ENCODE assay signal across 20 cellular contexts in genomic region chr21:25891596-25891995, GRCh38.
DNase-seq lines count a peak whose midpoint lies in the region; ATAC-seq, FAIRE-seq and TF ChIP-seq lines count a peak whose summit lies in the region.
"Had no signal": no experiment of that assay in that cellular context is flagged by ENCODE, and none has a peak within 500 bp of the region (broad histone marks: within the 10 kb centered on the region; RNA-seq: fewer than 3 reads in every experiment).

No MANE protein-coding gene starts in this region.

- no peak for TF ChIP-seq RAD21 in K562 (CRISPR knock-in tag; conservative IDR thresholded peaks at IDR 0.05 in 1 of 2, IDR thresholded peaks at IDR 0.05 in 1 of 2)

- no peaks in the 10 kb centered on the region for H3K4me1 ChIP-seq in K562 (replicated peaks in 1 of 2; ENCODE audit: control insufficient read depth in 2 of 2, insufficient read depth in 2 of 2, low read length in 2 of 2)

- no peaks in the 10 kb centered on the region for H3K27me3 Mint-ChIP-seq in activated naive CD4-positive, alpha-beta T cell treated with anti-CD3 and anti-CD28 coated beads for 36 hours (ENCODE audit: low read depth)
- H3K27me3 Mint-ChIP-seq: CD4-positive, alpha-beta memory T cell had no signal

- H2AFZ ChIP-seq in K562 (ENCODE audit: low read depth, low read length), result no peak overlapping the region

- H3K4me1 Mint-ChIP-seq in activated naive CD4-positive, alpha-beta T cell treated with anti-CD3 and anti-CD28 coated beads for 36 hours (ENCODE audit: low read depth), result peaks cover 5% of the 10 kb centered on the region

- TF ChIP-seq POLR2A in K562 (conservative IDR thresholded peaks at IDR 0.05), result no peak

- no peaks in the 10 kb centered on the region for H3K79me2 ChIP-seq in K562 (ENCODE audit: control insufficient read depth, insufficient read depth, low read length)

- BruUV-seq in K562 (replicated peaks; lab: Mats Ljungman, UMichigan), result no TSS peak

- peaks cover 19% of the 10 kb centered on the region for H3K36me3 Mint-ChIP-seq in activated naive CD4-positive, alpha-beta T cell treated with anti-CD3 and anti-CD28 coated beads for 36 hours (ENCODE audit: low read depth)

- no peak for TF ChIP-seq EP300 in K562 (IDR thresholded peaks at IDR 0.05; ENCODE audit: low read length)

- no peaks in the 10 kb centered on the region for H3K9me3 Mint-ChIP-seq in activated naive CD4-positive, alpha-beta T cell treated with anti-CD3 and anti-CD28 coated beads for 36 hours
- H3K9me3 Mint-ChIP-seq: CD14-positive monocyte; CD4-positive, alpha-beta memory T cell; HFFc6 had no signal

- no peaks in the 10 kb centered on the region for H3K9me3 ChIP-seq in K562 (replicated peaks; ENCODE audit: control insufficient read depth, insufficient read depth, low read depth, low read length)

- POLR2A ChIA-PET in K562 (lab: Yijun Ruan, JAX), result interaction anchor here (0.7 kb wide), 1 partner anchor 32 kb away, joined by 3 read pairs; no protein-coding TSS in a partner anchor

- H3K36me3 ChIP-seq in K562 (ENCODE audit: control insufficient read depth, insufficient read depth, low read length), result no peaks in the 10 kb centered on the region

- 1% methylated on average over 5 of the region's 5 CpGs for WGBS in K562 (ENCODE audit: insufficient coverage, low coverage, missing lambda C conversion rate)

- H3K4me3 ChIP-seq in K562, result no peak overlapping the region
- H3K4me3 ChIP-seq: BLaER1 had no signal

- no peak overlapping the region for H3K4me3 Mint-ChIP-seq in activated naive CD4-positive, alpha-beta T cell treated with anti-CD3 and anti-CD28 coated beads for 36 hours
- H3K4me3 Mint-ChIP-seq: CD14-positive monocyte; CD4-positive, alpha-beta memory T cell; HFFc6 had no signal

- H3K9ac ChIP-seq in K562 (ENCODE audit: insufficient read depth in 1 of 2, low read depth in 2 of 2, low read length in 2 of 2), result no peak overlapping the region
- H3K9ac ChIP-seq: BLaER1 had no signal

- intact Hi-C loops in activated naive CD4-positive, alpha-beta T cell treated with anti-CD3 and anti-CD28 coated beads for 36 hours (cut with micrococcal nuclease), result no loop called here
- intact Hi-C loops in K562 (cut with micrococcal nuclease), result loop anchor here (10.0 kb wide), 1 partner anchor 283 kb away; the partner anchor contains the start of gene APP

- TF ChIP-seq CTCF in K562 (IDR thresholded peaks at IDR 0.05 in 2 of 3, conservative IDR thresholded peaks at IDR 0.05 in 1 of 3; ENCODE audit: insufficient read depth in 2 of 3, low read depth in 1 of 3, low read length in 3 of 3), result no peak

- CTCF ChIA-PET in activated naive CD4-positive, alpha-beta T cell treated with anti-CD3 and anti-CD28 coated beads for 36 hours (lab: Charles Lee), result no interaction called here
- CTCF ChIA-PET in K562 (lab: Yijun Ruan, JAX; ENCODE audit: low intra/inter-chr PET ratio), result no interaction called here

- no peaks in the 10 kb centered on the region for H3K9me1 ChIP-seq in K562 (ENCODE audit: control insufficient read depth, insufficient read depth, low read length)

- H3K27ac Mint-ChIP-seq in activated naive CD4-positive, alpha-beta T cell treated with anti-CD3 and anti-CD28 coated beads for 36 hours, result no peak overlapping the region
- H3K27ac Mint-ChIP-seq: CD14-positive monocyte, HFFc6 had no signal

- peak; percentile 6 for DNase-seq in NCI-H146 (lab: John Stamatoyannopoulos, UW)
- DNase-seq in NCI-H146 treated with DMSO at 0.1 percent for 48 hours (lab: John Stamatoyannopoulos, UW; ENCODE audit: unreplicated experiment), result no peak
- peak; percentile 39 for DNase-seq in activated CD4-positive, alpha-beta T cell treated with anti-CD3 and anti-CD28 coated beads for 48 hours
- no peak for DNase-seq in activated CD4-positive, alpha-beta T cell treated with anti-CD3 and anti-CD28 coated beads, Interleukin-2, amount 50 U/mL, for 1 hour
- DNase-seq in activated naive CD4-positive, alpha-beta T cell treated with anti-CD3 and anti-CD28 coated beads for 36 hours, result peak; percentile 11
- no peak for DNase-seq in activated naive CD4-positive, alpha-beta T cell treated with Interleukin-2 at 50 U/mL for 16 hours
- no peak for DNase-seq in K562 (ENCODE audit: extremely low read depth in 1 of 4, low spot score in 3 of 4)
- DNase-seq: 8988T; Calu3; CD4-positive, alpha-beta memory T cell; DMS79 treated with DMSO at 0.1 percent for 48 hours; GF-D8; GOT3; H7; HFFc6 had no signal

- no peak overlapping the region for H3K27ac ChIP-seq in K562 (ENCODE audit: extremely low read depth, low read depth, low read length)
- H3K27ac ChIP-seq: BLaER1 had no signal

- ATAC-seq in K562, result no peak
- no peak for ATAC-seq in HG02798 (IDR thresholded peaks at IDR 0.05; ENCODE audit: poor library complexity, unreplicated experiment)
- ATAC-seq: HCT116, HepG2 had no signal

- FAIRE-seq in K562 (lab: Jason Lieb, UNC), result no peak
- FAIRE-seq: HepG2 had no signal

- H3K27me3 ChIP-seq in K562 (ENCODE audit: control insufficient read depth in 2 of 2, insufficient read depth in 2 of 2, low read length in 2 of 2), result no peaks in the 10 kb centered on the region
- H3K27me3 ChIP-seq: BLaER1 had no signal

- no peak overlapping the region for H3K4me2 ChIP-seq in K562 (ENCODE audit: insufficient read depth, low read length)
- H3K4me2 ChIP-seq: BLaER1 had no signal

- H4K20me1 ChIP-seq in K562 (replicated peaks; ENCODE audit: control insufficient read depth, insufficient read depth, low read length), result no peaks in the 10 kb centered on the region
- H4K20me1 ChIP-seq: BLaER1 had no signal

- in situ Hi-C loops in K562 (cut with MboI), result loop anchor here (25.0 kb wide), 1 partner anchor 821 kb away; no protein-coding TSS in a partner anchor

TF ChIP-seq in K562, 482 proteins besides CTCF, POLR2A, EP300 and RAD21:
- TF ChIP-seq RFX1 (IDR thresholded peaks at IDR 0.05) (peak; percentile 46), ZBTB49 (CRISPR knock-in tag; IDR thresholded peaks at IDR 0.05; ENCODE audit: borderline replicate concordance) (no peak)

Comparison
In these comparisons a context has a peak if more than half of its experiments do, and no peak if none do; other contexts are left out.
1. DNase-seq: peak in NCI-H146 (single experiment), activated CD4-positive, alpha-beta T cell treated with anti-CD3 and anti-CD28 coated beads for 48 hours (single experiment) and activated naive CD4-positive, alpha-beta T cell treated with anti-CD3 and anti-CD28 coated beads for 36 hours (single experiment); none in NCI-H146 treated with DMSO at 0.1 percent for 48 hours (single experiment), activated CD4-positive, alpha-beta T cell treated with anti-CD3 and anti-CD28 coated beads, Interleukin-2, amount 50 U/mL, for 1 hour (single experiment), activated naive CD4-positive, alpha-beta T cell treated with Interleukin-2 at 50 U/mL for 16 hours (single experiment) and K562 (0 of 4).